ENCODE assay signal across 2 cellular contexts in genomic region chr15:52858388-52859176, GRCh38.
TF ChIP-seq lines count a peak whose summit lies in the region.

No MANE protein-coding gene starts in this region.

TF ChIP-seq in SK-N-SH, 30 proteins besides CTCF, POLR2A, EP300 and RAD21 (continued from another document):
- TF ChIP-seq IRF3 (IDR thresholded peaks at IDR 0.05; ENCODE audit: low read depth, low read length) (no peak), POLR2AphosphoS5 (IDR thresholded peaks at IDR 0.05; ENCODE audit: low read depth, low read length) (no peak), PBX3 (IDR thresholded peaks at IDR 0.05) (no peak), SMC3 (IDR thresholded peaks at IDR 0.05; ENCODE audit: low read depth, low read length) (no peak)
TF ChIP-seq in SK-N-SH: peak in this region for 0.

TF ChIP-seq in SK-N-SH treated with all-trans-retinoic acid at 6 μM for 48 hours, 23 proteins besides CTCF, POLR2A, EP300 and RAD21 (continued from another document):
- TF ChIP-seq PATZ1 (CRISPR knock-in tag; IDR thresholded peaks at IDR 0.05; ENCODE audit: borderline replicate concordance) (no peak), ZFP3 (CRISPR knock-in tag; IDR thresholded peaks at IDR 0.05) (no peak), CSRNP3 (CRISPR knock-in tag; IDR thresholded peaks at IDR 0.05) (no peak), CSDC2 (CRISPR knock-in tag; IDR thresholded peaks at IDR 0.05) (no peak), RARB (CRISPR knock-in tag; IDR thresholded peaks at IDR 0.05) (no peak), OSR1 (CRISPR knock-in tag; IDR thresholded peaks at IDR 0.05) (no peak)
- TF ChIP-seq, protein P1, sequence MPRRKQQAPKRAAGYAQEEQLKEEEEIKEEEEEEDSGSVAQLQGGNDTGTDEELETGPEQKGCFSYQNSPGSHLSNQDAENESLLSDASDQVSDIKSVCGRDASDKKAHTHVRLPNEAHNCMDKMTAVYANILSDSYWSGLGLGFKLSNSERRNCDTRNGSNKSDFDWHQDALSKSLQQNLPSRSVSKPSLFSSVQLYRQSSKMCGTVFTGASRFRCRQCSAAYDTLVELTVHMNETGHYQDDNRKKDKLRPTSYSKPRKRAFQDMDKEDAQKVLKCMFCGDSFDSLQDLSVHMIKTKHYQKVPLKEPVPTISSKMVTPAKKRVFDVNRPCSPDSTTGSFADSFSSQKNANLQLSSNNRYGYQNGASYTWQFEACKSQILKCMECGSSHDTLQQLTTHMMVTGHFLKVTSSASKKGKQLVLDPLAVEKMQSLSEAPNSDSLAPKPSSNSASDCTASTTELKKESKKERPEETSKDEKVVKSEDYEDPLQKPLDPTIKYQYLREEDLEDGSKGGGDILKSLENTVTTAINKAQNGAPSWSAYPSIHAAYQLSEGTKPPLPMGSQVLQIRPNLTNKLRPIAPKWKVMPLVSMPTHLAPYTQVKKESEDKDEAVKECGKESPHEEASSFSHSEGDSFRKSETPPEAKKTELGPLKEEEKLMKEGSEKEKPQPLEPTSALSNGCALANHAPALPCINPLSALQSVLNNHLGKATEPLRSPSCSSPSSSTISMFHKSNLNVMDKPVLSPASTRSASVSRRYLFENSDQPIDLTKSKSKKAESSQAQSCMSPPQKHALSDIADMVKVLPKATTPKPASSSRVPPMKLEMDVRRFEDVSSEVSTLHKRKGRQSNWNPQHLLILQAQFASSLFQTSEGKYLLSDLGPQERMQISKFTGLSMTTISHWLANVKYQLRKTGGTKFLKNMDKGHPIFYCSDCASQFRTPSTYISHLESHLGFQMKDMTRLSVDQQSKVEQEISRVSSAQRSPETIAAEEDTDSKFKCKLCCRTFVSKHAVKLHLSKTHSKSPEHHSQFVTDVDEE (CRISPR knock-in tag; IDR thresholded peaks at IDR 0.05), result no peak
- TF ChIP-seq, protein P2, sequence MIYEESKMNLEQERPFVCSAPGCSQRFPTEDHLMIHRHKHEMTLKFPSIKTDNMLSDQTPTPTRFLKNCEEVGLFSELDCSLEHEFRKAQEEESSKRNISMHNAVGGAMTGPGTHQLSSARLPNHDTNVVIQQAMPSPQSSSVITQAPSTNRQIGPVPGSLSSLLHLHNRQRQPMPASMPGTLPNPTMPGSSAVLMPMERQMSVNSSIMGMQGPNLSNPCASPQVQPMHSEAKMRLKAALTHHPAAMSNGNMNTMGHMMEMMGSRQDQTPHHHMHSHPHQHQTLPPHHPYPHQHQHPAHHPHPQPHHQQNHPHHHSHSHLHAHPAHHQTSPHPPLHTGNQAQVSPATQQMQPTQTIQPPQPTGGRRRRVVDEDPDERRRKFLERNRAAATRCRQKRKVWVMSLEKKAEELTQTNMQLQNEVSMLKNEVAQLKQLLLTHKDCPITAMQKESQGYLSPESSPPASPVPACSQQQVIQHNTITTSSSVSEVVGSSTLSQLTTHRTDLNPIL (CRISPR knock-in tag; IDR thresholded peaks at IDR 0.05; ENCODE audit: low read depth), result no peak
TF ChIP-seq in SK-N-SH treated with all-trans-retinoic acid at 6 μM for 48 hours: peak in this region for 0.
